Comparison of ENCODE assay signal across 9 cellular contexts in the genomic region with DNA sequence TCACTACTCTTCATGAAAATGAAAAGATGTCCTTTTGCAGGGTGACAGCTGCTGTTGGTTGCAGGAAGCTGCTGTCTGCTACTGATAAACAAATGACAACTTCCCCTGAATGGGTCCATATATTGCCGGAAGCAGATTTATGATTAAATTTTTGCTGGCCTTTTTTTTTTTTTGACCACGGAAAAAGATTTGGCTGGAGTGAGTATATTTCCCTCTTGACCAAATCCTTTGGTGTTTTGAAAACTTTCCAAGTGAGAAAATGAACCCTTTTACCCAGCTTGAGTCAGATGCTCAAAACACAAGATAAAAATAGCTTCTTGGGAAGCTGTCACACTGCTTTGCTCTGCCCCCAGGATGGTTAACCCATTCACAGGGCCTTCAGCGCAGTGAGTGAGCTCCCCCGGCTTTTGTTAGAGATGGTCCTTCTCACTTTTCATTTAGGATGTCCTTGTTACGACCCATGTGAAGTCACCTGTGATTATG.
DNase-seq lines count a peak whose midpoint lies in the region; ATAC-seq, FAIRE-seq and TF ChIP-seq lines count a peak whose summit lies in the region.
"Had no signal": no experiment of that assay in that cellular context is flagged by ENCODE, and none has a peak within 500 bp of the region (broad histone marks: within the 10 kb centered on the region; RNA-seq: fewer than 3 reads in every experiment).

No MANE protein-coding gene starts in this region.

- H3K4me1 ChIP-seq in endothelial cell of umbilical vein (ENCODE audit: control insufficient read depth, extremely low read depth, insufficient read depth, low read length): peaks cover 42% of the 10 kb centered on the region

- H3K27ac ChIP-seq in endothelial cell of umbilical vein (ENCODE audit: insufficient read depth, low read depth, low read length): peak overlapping the region; percentile 83
- H3K27ac ChIP-seq: hepatocyte had no signal

- H3K4me2 ChIP-seq in endothelial cell of umbilical vein (ENCODE audit: insufficient read depth, low read length): peak overlapping the region; percentile 64
- H3K4me2 ChIP-seq: hepatocyte had no signal

- peak; percentile 46 for ATAC-seq in GM18867 (IDR thresholded peaks at IDR 0.05; ENCODE audit: unreplicated experiment)
- peak; percentile 48 for ATAC-seq in HG03432 (IDR thresholded peaks at IDR 0.05; ENCODE audit: unreplicated experiment)
- peak; percentile 35 for ATAC-seq in sciatic nerve

- BruUV-seq in endothelial cell of umbilical vein (replicated peaks; lab: Mats Ljungman, UMichigan): no TSS peak

- H3K27me3 ChIP-seq in endothelial cell of umbilical vein (ENCODE audit: control insufficient read depth in 2 of 2, insufficient read depth in 2 of 2, low read length in 2 of 2): no peaks in the 10 kb centered on the region
- H3K27me3 ChIP-seq: hepatocyte had no signal

- CTCF ChIA-PET in endothelial cell of umbilical vein (lab: Charles Lee): interaction anchor here (0.7 to 2.3 kb wide), 11 partner anchors 8 to 904 kb away, joined by 3 to 24 read pairs (median 4); no protein-coding TSS in a partner anchor

- no peaks in the 10 kb centered on the region for H3K36me3 ChIP-seq in endothelial cell of umbilical vein (ENCODE audit: control insufficient read depth in 2 of 2, extremely low read depth in 1 of 2, insufficient read depth in 2 of 2, low read length in 2 of 2)

- dilution Hi-C loops in endothelial cell of umbilical vein (cut with MboI; ENCODE audit: extremely low pct_ligation_motif_present, low sequenced_read_pairs): no loop called here

- POLR2A ChIA-PET in endothelial cell of umbilical vein (lab: Charles Lee): interaction anchor here (1.0 kb wide), 1 partner anchor 631 kb away, joined by 4 read pairs; no protein-coding TSS in a partner anchor

- H3K9me1 ChIP-seq in endothelial cell of umbilical vein (replicated peaks; ENCODE audit: control insufficient read depth, extremely low read depth, insufficient read depth, low read length): no peaks in the 10 kb centered on the region

- FAIRE-seq in endothelial cell of umbilical vein (lab: Jason Lieb, UNC): peak; percentile 88

- no peaks in the 10 kb centered on the region for H4K20me1 ChIP-seq in endothelial cell of umbilical vein (replicated peaks; ENCODE audit: control insufficient read depth, extremely low read depth, insufficient read depth, low read length)

- no peak for TF ChIP-seq POLR2A in endothelial cell of umbilical vein (IDR thresholded peaks at IDR 0.05; ENCODE audit: low read depth, low read length)

- peak overlapping the region; percentile 46 for H3K9ac ChIP-seq in endothelial cell of umbilical vein (replicated peaks; ENCODE audit: extremely low read depth, insufficient read depth, low read length)

- peak overlapping the region; percentile 56 for H2AFZ ChIP-seq in endothelial cell of umbilical vein (ENCODE audit: low read depth, low read length)
- H2AFZ ChIP-seq: hepatocyte had no signal

- no peak for TF ChIP-seq CTCF in endothelial cell of umbilical vein (IDR thresholded peaks at IDR 0.05; ENCODE audit: extremely low read depth in 1 of 2, insufficient read depth in 1 of 2, low read depth in 1 of 2, low read length in 2 of 2)

- H3K79me2 ChIP-seq in endothelial cell of umbilical vein (ENCODE audit: control insufficient read depth, insufficient read depth, low read length): no peaks in the 10 kb centered on the region
- H3K79me2 ChIP-seq: hepatocyte had no signal

- DNase-seq in endothelial cell of umbilical vein (ENCODE audit: low read depth, low spot score) (peak; percentile 82), sciatic nerve (ENCODE audit: low spot score) (no peak), NCI-H748 treated with DMSO at 0.1 percent for 48 hours (lab: John Stamatoyannopoulos, UW) (no peak), glomerular visceral epithelial cell (ENCODE audit: extremely low spot score) (no peak), mucosa of gallbladder (ENCODE audit: low spot score) (no peak), hippocampal formation (lab: John Stamatoyannopoulos, UW) (no peak)

- peak overlapping the region in 1 of 3 experiments; percentile 21 for H3K4me3 ChIP-seq in endothelial cell of umbilical vein (replicated peaks in 1 of 3; ENCODE audit: insufficient read depth in 1 of 3, low read depth in 1 of 3, low read length in 3 of 3)
- H3K4me3 ChIP-seq: hepatocyte had no signal

- no peaks in the 10 kb centered on the region for H3K9me3 ChIP-seq in endothelial cell of umbilical vein (replicated peaks; ENCODE audit: control insufficient read depth, insufficient read depth, low read length)

- intact Hi-C loops in endothelial cell of umbilical vein (cut with micrococcal nuclease) (loop anchor here (1.0 to 2.0 kb wide), 5 partner anchors 9 to 143 kb away; no protein-coding TSS in a partner anchor), sciatic nerve (cut with DNase I) (loop anchor here (10.0 kb wide), 1 partner anchor 628 kb away; no protein-coding TSS in a partner anchor)

TF ChIP-seq in endothelial cell of umbilical vein, 7 proteins besides CTCF, POLR2A, EP300 and RAD21:
- TF ChIP-seq FOS (IDR thresholded peaks at IDR 0.05; ENCODE audit: borderline replicate concordance, insufficient read depth, low read length) (peak; percentile 59), GATA2 (IDR thresholded peaks at IDR 0.05; ENCODE audit: insufficient read depth, insufficient read length, low read depth, low read length) (peak; percentile 83), JUN (IDR thresholded peaks at IDR 0.05; ENCODE audit: borderline replicate concordance, insufficient read depth, insufficient read length, low read depth) (no peak)
